Comparison of ENCODE assay signal across 9 cellular contexts in the genomic region with DNA sequence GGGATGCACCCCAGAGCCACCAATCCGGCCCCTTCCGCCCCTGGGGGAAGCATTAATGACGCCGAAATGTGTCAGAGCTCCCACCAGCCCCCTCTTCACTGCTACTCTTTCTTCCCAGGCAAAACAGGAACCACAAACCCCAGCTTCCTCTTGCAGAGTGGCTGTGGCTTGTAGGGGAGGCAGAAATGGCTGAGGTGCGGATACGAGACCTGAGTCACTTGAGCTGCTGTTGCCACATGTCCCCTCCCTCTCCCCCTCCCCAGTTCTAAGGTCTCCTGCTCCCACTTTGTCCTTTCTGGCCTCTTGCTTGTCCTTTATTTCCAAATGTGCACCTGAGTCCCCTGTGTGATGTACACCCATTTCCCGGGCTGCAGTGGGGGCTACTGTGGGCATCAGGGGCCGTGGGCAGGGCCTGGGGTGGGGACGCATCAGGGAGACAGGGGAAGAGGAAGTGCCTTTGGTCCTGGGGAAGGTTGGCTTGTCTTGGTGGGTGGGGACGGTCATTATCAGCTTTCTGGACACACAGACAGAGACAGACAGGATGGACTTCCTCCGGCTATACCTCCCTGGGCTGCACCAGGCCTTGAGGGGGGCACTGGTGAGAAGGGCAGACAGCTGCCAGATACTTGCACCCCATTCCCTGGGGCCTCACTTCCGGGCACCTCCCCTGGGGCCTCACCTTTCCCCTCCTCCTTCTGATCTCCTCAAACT. TPM values are rescaled to one million over a fixed set of nuclear protein-coding genes. Genes with fewer than 3 reads are reported as not detected.
DNase-seq lines count a peak whose midpoint lies in the region; ATAC-seq and TF ChIP-seq lines count a peak whose summit lies in the region.
"Had no signal": no experiment of that assay in that cellular context is flagged by ENCODE, and none has a peak within 500 bp of the region (broad histone marks: within the 10 kb centered on the region; RNA-seq: fewer than 3 reads in every experiment).

A gene with protein sequence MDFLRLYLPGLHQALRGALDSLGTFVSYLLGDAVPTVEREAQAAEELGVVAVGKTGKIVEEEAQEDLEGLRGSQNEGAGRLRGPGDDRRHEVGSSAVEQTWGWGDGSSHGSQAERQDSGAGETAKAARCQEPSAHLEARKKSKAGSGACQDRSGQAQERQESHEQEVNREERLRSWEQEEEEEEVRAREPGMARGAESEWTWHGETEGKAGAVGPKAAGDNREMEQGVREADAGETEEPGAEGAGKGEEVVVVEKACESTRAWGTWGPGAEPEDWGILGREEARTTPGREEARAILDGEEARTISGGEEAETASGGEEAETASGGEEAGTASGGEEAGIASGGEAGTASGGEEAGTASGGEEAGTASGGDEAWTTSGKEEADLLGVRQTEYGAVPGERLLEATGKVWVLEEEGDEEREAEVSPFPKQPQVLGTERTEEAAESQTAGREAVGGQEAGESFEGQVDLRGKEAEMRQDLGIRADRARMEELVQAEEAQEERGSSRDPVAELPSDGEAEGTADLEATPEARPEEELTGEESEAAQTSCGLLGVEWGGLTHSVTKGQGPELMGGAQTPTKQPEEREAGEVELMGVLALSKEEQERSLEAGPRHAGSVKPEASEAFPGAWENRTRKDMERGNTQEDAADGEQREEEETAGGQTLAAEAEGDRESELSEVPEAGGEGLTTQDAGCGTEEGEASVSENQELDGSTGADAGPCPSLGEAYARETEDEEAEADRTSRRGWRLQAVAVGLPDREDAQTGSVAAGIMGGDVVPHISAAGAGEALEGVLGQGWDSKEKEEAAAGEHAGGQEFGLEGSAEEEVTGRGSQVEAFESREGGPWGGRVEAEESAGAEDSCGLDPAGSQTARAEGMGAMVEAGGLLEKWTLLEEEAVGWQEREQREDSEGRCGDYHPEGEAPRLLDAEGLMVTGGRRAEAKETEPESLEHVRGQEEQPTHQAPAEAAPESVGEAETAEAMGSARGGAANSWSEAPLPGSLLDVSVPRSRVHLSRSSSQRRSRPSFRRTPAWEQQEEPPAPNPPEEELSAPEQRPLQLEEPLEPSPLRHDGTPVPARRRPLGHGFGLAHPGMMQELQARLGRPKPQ (plus strand): TSS at position 503 of the 711 bp plus-strand sequence. CDS start 39 bp downstream, at position 542.

- H2AFZ ChIP-seq in GM23338 = no peak within 1 kb of the TSS

- H3K4me1 Mint-ChIP-seq in activated CD8-positive, alpha-beta T cell treated with anti-CD3 and anti-CD28 coated beads for 36 hours (ENCODE audit: low read depth) = peaks cover 51% of the 10 kb centered on the region
- H3K4me1 Mint-ChIP-seq in GM23338 = no peaks in the 10 kb centered on the region

- TF ChIP-seq CTCF in activated CD8-positive, alpha-beta T cell treated with anti-CD3 and anti-CD28 coated beads for 36 hours (IDR thresholded peaks at IDR 0.05) = no peak
- TF ChIP-seq CTCF in GM23338 (conservative IDR thresholded peaks at IDR 0.05; ENCODE audit: low read depth in 2 of 2) = no peak

- H3K79me2 ChIP-seq in GM23338 (replicated peaks; ENCODE audit: insufficient read depth) = no peaks in the 10 kb centered on the region

- H3K27me3 ChIP-seq in GM23338 (ENCODE audit: insufficient read depth) = no peaks in the 10 kb centered on the region

- no peak within 1 kb of the TSS for H3K4me3 ChIP-seq in GM23338

- no peaks in the 10 kb centered on the region for H3K9me2 ChIP-seq in GM23338 (ENCODE audit: insufficient read depth)

- H3K27ac ChIP-seq in KOPT-K1 (ENCODE audit: low read depth, low read length, poor library complexity, severe bottlenecking) = peak within 1 kb of the TSS; percentile 98
- no peak within 1 kb of the TSS for H3K27ac ChIP-seq in GM23338 (ENCODE audit: low read depth)

- peak within 1 kb of the TSS; percentile 86 for H3K4me3 Mint-ChIP-seq in activated CD8-positive, alpha-beta T cell treated with anti-CD3 and anti-CD28 coated beads for 36 hours
- H3K4me3 Mint-ChIP-seq in GM23338 = no peak within 1 kb of the TSS

- peaks cover 14% of the 10 kb centered on the region for H3K36me3 Mint-ChIP-seq in activated CD8-positive, alpha-beta T cell treated with anti-CD3 and anti-CD28 coated beads for 36 hours (ENCODE audit: low read depth)
- H3K36me3 Mint-ChIP-seq in GM23338 (ENCODE audit: low read depth) = no peaks in the 10 kb centered on the region

- H3K9me3 ChIP-seq in KOPT-K1 (ENCODE audit: insufficient read depth, low read length, poor library complexity, severe bottlenecking) = no peaks in the 10 kb centered on the region

- H4K20me1 ChIP-seq in GM23338 (replicated peaks; ENCODE audit: insufficient read depth) = no peaks in the 10 kb centered on the region

- no peaks in the 10 kb centered on the region; the same call in 1 of the 2 replicates for H3K4me1 ChIP-seq in GM23338 (ENCODE audit: insufficient read depth)

- CTCF ChIA-PET in activated CD8-positive, alpha-beta T cell treated with anti-CD3 and anti-CD28 coated beads for 36 hours (lab: Charles Lee) = interaction anchor here (1.0 to 1.5 kb wide), 2 partner anchors 9 to 61 kb away, joined by 4 to 5 read pairs; no protein-coding TSS in a partner anchor

- H3K27me3 Mint-ChIP-seq in activated CD8-positive, alpha-beta T cell treated with anti-CD3 and anti-CD28 coated beads for 36 hours = no peaks in the 10 kb centered on the region
- peaks cover 15% of the 10 kb centered on the region for H3K27me3 Mint-ChIP-seq in GM23338 (ENCODE audit: insufficient read depth, low read depth, poor library complexity)

- H3K36me3 ChIP-seq in KOPT-K1 (ENCODE audit: insufficient read depth, low read length) (peaks cover 7% of the 10 kb centered on the region), GM23338 (ENCODE audit: insufficient read depth) (no peaks in the 10 kb centered on the region)

- no peak within 1 kb of the TSS for H3K4me2 ChIP-seq in GM23338

- POLR2A ChIA-PET in activated CD8-positive, alpha-beta T cell treated with anti-CD3 and anti-CD28 coated beads for 36 hours (lab: Charles Lee) = interaction anchor here (0.5 to 2.2 kb wide), 8 partner anchors 9 to 338 kb away, joined by 3 to 8 read pairs (median 3); no protein-coding TSS in a partner anchor

- ATAC-seq in GM19324 (IDR thresholded peaks at IDR 0.05; ENCODE audit: low FRiP score, unreplicated experiment) = peak; percentile 42
- peak; percentile 82 for ATAC-seq in activated CD8-positive, alpha-beta T cell treated with anti-CD3 and anti-CD28 coated beads for 36 hours
- ATAC-seq in GM23338 = no peak
- no peak for ATAC-seq in HG03025 (IDR thresholded peaks at IDR 0.05; ENCODE audit: low FRiP score, unreplicated experiment)

- H3K27ac Mint-ChIP-seq in activated CD8-positive, alpha-beta T cell treated with anti-CD3 and anti-CD28 coated beads for 36 hours = peak within 1 kb of the TSS; percentile 99
- no peak within 1 kb of the TSS for H3K27ac Mint-ChIP-seq in GM23338

- intact Hi-C loops in activated CD8-positive, alpha-beta T cell treated with anti-CD3 and anti-CD28 coated beads for 36 hours (cut with micrococcal nuclease) = loop anchor here (5.0 kb wide), 1 partner anchor 328 kb away; the partner anchor contains the start of gene ATXN2L

- DNase-seq in activated CD8-positive, alpha-beta T cell treated with anti-CD3 and anti-CD28 coated beads for 36 hours = peak; percentile 97
- DNase-seq in globus pallidus (ENCODE audit: low spot score) = peak; percentile 57
- DNase-seq in stimulated activated CD4-positive, alpha-beta T cell treated with anti-CD3 and anti-CD28 coated beads, Interleukin-4, amount 100 ng/mL, for 1 hour = peak; percentile 75
- no peak for DNase-seq in GM23338 (ENCODE audit: low spot score)
- no peak for DNase-seq in NCI-H2029 treated with DMSO at 0.1 percent for 48 hours (lab: John Stamatoyannopoulos, UW)

- H3K9me3 Mint-ChIP-seq in activated CD8-positive, alpha-beta T cell treated with anti-CD3 and anti-CD28 coated beads for 36 hours = no peaks in the 10 kb centered on the region
- no peaks in the 10 kb centered on the region for H3K9me3 Mint-ChIP-seq in GM23338

- no peaks in the 10 kb centered on the region for H3F3A ChIP-seq in GM23338 (replicated peaks; ENCODE audit: low read depth)

TF ChIP-seq in GM23338, 12 proteins besides CTCF, POLR2A, EP300 and RAD21 (continues in another document):
- no peak for TF ChIP-seq STAT1 (IDR thresholded peaks at IDR 0.05; ENCODE audit: unreplicated experiment)

RNA-seq across cellular contexts. Expression of the gene that starts here (rescaled TPM):
- total RNA-seq in activated CD8-positive, alpha-beta T cell treated with anti-CD3 and anti-CD28 coated beads for 36 hours = 1 to 10 TPM; 5.5 TPM
- 0.07 TPM in 1 of 2 replicates, not detected in the other for total RNA-seq in GM23338 (2014; rRNA removed; shearing (Covaris generic))
- polyA plus RNA-seq in GM23338 (2016; fragmentation: Nextera tagmentation; extraction: Ambion mirVana) = not detected in 2 replicates
- total RNA-seq: pulmonary artery endothelial cell had no signal

Comparison
In these comparisons a context has a peak if more than half of its experiments do, and no peak if none do; other contexts are left out.
1. ATAC-seq: peak in GM19324 (single experiment) and activated CD8-positive, alpha-beta T cell treated with anti-CD3 and anti-CD28 coated beads for 36 hours (single experiment); none in GM23338 (single experiment) and HG03025 (single experiment).
2. DNase-seq: peak in activated CD8-positive, alpha-beta T cell treated with anti-CD3 and anti-CD28 coated beads for 36 hours (single experiment), globus pallidus (single experiment) and stimulated activated CD4-positive, alpha-beta T cell treated with anti-CD3 and anti-CD28 coated beads, Interleukin-4, amount 100 ng/mL, for 1 hour (single experiment); none in GM23338 (single experiment) and NCI-H2029 treated with DMSO at 0.1 percent for 48 hours (single experiment).